Comparison of ENCODE assay signal across 9 cellular contexts in genomic region chr12:117098071-117098360, GRCh38. TPM values are rescaled to one million over a fixed set of nuclear protein-coding genes. Genes with fewer than 3 reads are reported as not detected.
DNase-seq lines count a peak whose midpoint lies in the region; ATAC-seq, FAIRE-seq and TF ChIP-seq lines count a peak whose summit lies in the region.
"Had no signal": no experiment of that assay in that cellular context is flagged by ENCODE, and none has a peak within 500 bp of the region (broad histone marks: within the 10 kb centered on the region; RNA-seq: fewer than 3 reads in every experiment).

No MANE protein-coding gene starts in this region.

- TF ChIP-seq POLR2A in GM12892 (IDR thresholded peaks at IDR 0.05; ENCODE audit: low read depth, low read length) (no peak), esophagus squamous epithelium (IDR thresholded peaks at IDR 0.05) (no peak), gastrocnemius medialis (IDR thresholded peaks at IDR 0.05) (no peak)

- H3K27ac ChIP-seq in esophagus squamous epithelium (no peak overlapping the region), gastrocnemius medialis (peak overlapping the region in 2 of 4 donors; percentile 2 to 51)

- H3K36me3 ChIP-seq in NT2/D1 (ENCODE audit: insufficient read depth, insufficient read length, low read length) = no peaks in the 10 kb centered on the region
- no peaks in the 10 kb centered on the region for H3K36me3 ChIP-seq in esophagus squamous epithelium
- no peaks in the 10 kb centered on the region for H3K36me3 ChIP-seq in gastrocnemius medialis

- no peak for TF ChIP-seq CTCF in esophagus squamous epithelium (IDR thresholded peaks at IDR 0.05)
- TF ChIP-seq CTCF in gastrocnemius medialis (IDR thresholded peaks at IDR 0.05 in 4 of 5, conservative IDR thresholded peaks at IDR 0.05 in 1 of 5) = no peak

- no peak for DNase-seq in GM12892 (ENCODE audit: insufficient read length)
- no peak for DNase-seq in NT2/D1 (ENCODE audit: low read depth, low spot score)
- no peak for DNase-seq in esophagus squamous epithelium (lab: John Stamatoyannopoulos, UW)
- DNase-seq in gastrocnemius medialis = no peak
- DNase-seq in NOMO-1 treated with dmso at 0.1 percent for 144 hours (lab: John Stamatoyannopoulos, UW; ENCODE audit: unreplicated experiment) = no peak
- DNase-seq: NCI-H2081 had no signal

- in situ Hi-C loops in gastrocnemius medialis (cut with MboI; ENCODE audit: low sequenced_read_pairs in 4 of 4) = no loop called here

- peaks cover 30% of the 10 kb centered on the region for H3K27me3 ChIP-seq in NT2/D1 (ENCODE audit: insufficient read depth, insufficient read length)
- peaks cover 6 to 99% (median 12%) of the 10 kb centered on the region in 4 donors for H3K27me3 ChIP-seq in esophagus squamous epithelium
- peaks cover 61 to 83% (median 61%) of the 10 kb centered on the region in 3 donors for H3K27me3 ChIP-seq in gastrocnemius medialis

- peaks cover 14% of the 10 kb centered on the region for H3K4me1 ChIP-seq in NT2/D1 (ENCODE audit: insufficient read depth, insufficient read length)
- peaks cover 13 to 36% (median 14%) of the 10 kb centered on the region in 3 donors for H3K4me1 ChIP-seq in esophagus squamous epithelium
- no peaks in the 10 kb centered on the region for H3K4me1 ChIP-seq in gastrocnemius medialis

- 16 to 52% methylated on average over 2 to 3 of the region's 3 CpGs for WGBS in esophagus squamous epithelium, 2 donors

- H3K9me3 ChIP-seq in NT2/D1 (ENCODE audit: insufficient read depth, low read length) = no peaks in the 10 kb centered on the region
- H3K9me3 ChIP-seq in esophagus squamous epithelium = no peaks in the 10 kb centered on the region
- H3K9me3 ChIP-seq in gastrocnemius medialis = no peaks in the 10 kb centered on the region

- H3K4me3 ChIP-seq in NT2/D1 (ENCODE audit: insufficient read length, low read depth) (peak overlapping the region; percentile 79), esophagus squamous epithelium (peak overlapping the region; percentile 39 to 72 (median 51)), gastrocnemius medialis (peak overlapping the region; percentile 45 to 59 (median 54))

- peak; percentile 24 for FAIRE-seq in GM12892 (lab: Jason Lieb, UNC)

- ATAC-seq in gastrocnemius medialis (no peak), GM21447 (IDR thresholded peaks at IDR 0.05; ENCODE audit: unreplicated experiment) (no peak), GM18870 (IDR thresholded peaks at IDR 0.05; ENCODE audit: unreplicated experiment) (no peak), GM18858 (IDR thresholded peaks at IDR 0.05; ENCODE audit: unreplicated experiment) (no peak)

- intact Hi-C loops in esophagus squamous epithelium (cut with DNase I) = no loop called here
- intact Hi-C loops in gastrocnemius medialis (cut with DNase I; ENCODE audit: low total_unique reads) = no loop called here

- peak overlapping the region; percentile 66 for H3K9ac ChIP-seq in NT2/D1 (ENCODE audit: insufficient read length, low read depth)

RNA-seq across cellular contexts. Expression of gene TESC, which starts 1.2 kb away (rescaled TPM):
- polyA plus RNA-seq in GM12892 (2012; ENCODE audit: missing spikeins) = 74.7 TPM
- 1 to 10 TPM in 2 of 4 donors, under 1 TPM in 2; 0.83 to 4.8 (median 2.5) TPM for total RNA-seq in esophagus squamous epithelium
- 1 to 10 TPM; 1.2 to 4.1 (median 2.5) TPM for total RNA-seq in gastrocnemius medialis
